In the genomic region with DNA sequence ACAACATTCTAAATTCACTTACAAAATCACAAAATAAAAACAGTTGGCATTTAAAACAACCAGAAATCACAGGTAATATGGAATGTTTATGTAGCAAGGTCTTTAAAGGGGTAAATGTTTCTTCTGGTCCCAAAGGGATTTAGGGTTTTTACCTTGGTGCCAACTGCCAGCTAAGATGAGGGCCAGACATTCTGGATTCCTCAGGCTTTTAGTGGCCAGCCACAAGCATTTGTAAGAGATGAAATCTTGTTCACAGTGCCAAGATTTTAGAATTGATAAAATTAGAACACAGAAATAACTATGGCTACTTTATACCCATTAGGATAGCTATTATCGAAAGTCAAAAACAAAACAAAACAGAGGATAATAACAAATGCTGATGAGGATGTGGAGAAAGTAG, we compare ENCODE assay signal across 32 cellular contexts.
DNase-seq lines count a peak whose midpoint lies in the region; ATAC-seq, FAIRE-seq and TF ChIP-seq lines count a peak whose summit lies in the region.
"Had no signal": no experiment of that assay in that cellular context is flagged by ENCODE, and none has a peak within 500 bp of the region (broad histone marks: within the 10 kb centered on the region; RNA-seq: fewer than 3 reads in every experiment).

No MANE protein-coding gene starts in this region.

- no peaks in the 10 kb centered on the region for H3K36me3 ChIP-seq in naive thymus-derived CD4-positive, alpha-beta T cell (ENCODE audit: control insufficient read depth in 2 of 3, insufficient read depth in 3 of 3, low read length in 3 of 3)

- no peak overlapping the region for H3K4me3 ChIP-seq in AG10803 (ENCODE audit: low read length)
- H3K4me3 ChIP-seq in astrocyte of the spinal cord (ENCODE audit: low read depth, low read length) = no peak overlapping the region
- H3K4me3 ChIP-seq in naive thymus-derived CD4-positive, alpha-beta T cell (ENCODE audit: low read length) = no peak overlapping the region
- H3K4me3 ChIP-seq: right atrium auricular region, spleen, tibial nerve had no signal

- peaks cover 15% of the 10 kb centered on the region for H3K4me1 Mint-ChIP-seq in progenitor cell of endocrine pancreas (ENCODE audit: low read depth)
- H3K4me1 Mint-ChIP-seq in naive thymus-derived CD4-positive, alpha-beta T cell = no peaks in the 10 kb centered on the region
- H3K4me1 Mint-ChIP-seq: activated naive CD8-positive, alpha-beta T cell treated with anti-CD3 and anti-CD28 coated beads, Interleukin-2, amount 10 ng/mL, durations not matched to agents 7 days and 5 days; immature natural killer cell had no signal

- in situ Hi-C loops in astrocyte of the spinal cord (cut with HindIII; ENCODE audit: low sequenced_read_pairs) = no loop called here

- H3K27ac Mint-ChIP-seq in progenitor cell of endocrine pancreas = no peak overlapping the region
- H3K27ac Mint-ChIP-seq in naive thymus-derived CD4-positive, alpha-beta T cell = no peak overlapping the region
- H3K27ac Mint-ChIP-seq: activated naive CD8-positive, alpha-beta T cell treated with anti-CD3 and anti-CD28 coated beads, Interleukin-2, amount 10 ng/mL, durations not matched to agents 7 days and 5 days; immature natural killer cell had no signal

- DNase-seq in AG10803 (ENCODE audit: low read depth) (peak; percentile 84), M059J (ENCODE audit: low read depth) (peak; percentile 47), astrocyte of the spinal cord (ENCODE audit: low read depth, low spot score) (peak; percentile 39), myocyte (ENCODE audit: low read depth) (peak; percentile 81), progenitor cell of endocrine pancreas (ENCODE audit: low spot score, unreplicated experiment) (no peak), urothelium cell line (ENCODE audit: low spot score) (no peak)
- no peak for DNase-seq in naive thymus-derived CD4-positive, alpha-beta T cell
- DNase-seq: activated CD4-positive, alpha-beta T cell treated with anti-CD3 and anti-CD28 coated beads for 4 hours; activated effector memory CD4-positive, alpha-beta T cell treated with Interleukin-2 at 50 U/mL for 16 hours; activated naive CD8-positive, alpha-beta T cell treated with anti-CD3 and anti-CD28 coated beads, Interleukin-2, amount 10 ng/mL, durations not matched to agents 7 days and 5 days; activated T-cell treated with anti-CD3 and anti-CD28 coated beads for 4 hours; C1 segment of cervical spinal cord; Caco-2; effector memory CD4-positive, alpha-beta T cell; GDM1; hypothalamus; immature natural killer cell; Kasumi-1; mesendoderm; NCI-H1694 treated with DMSO at 0.1 percent for 48 hours; NCI-H2171 treated with DMSO at 0.1 percent for 48 hours; NCI-H524; PC-3; spleen had no signal

- H3K9me3 ChIP-seq in naive thymus-derived CD4-positive, alpha-beta T cell (ENCODE audit: control insufficient read depth in 2 of 3, low read length in 3 of 3) = no peaks in the 10 kb centered on the region
- H3K9me3 ChIP-seq: Caco-2, right atrium auricular region, spleen, tibial nerve had no signal

- no peak for ATAC-seq in GM18517 (IDR thresholded peaks at IDR 0.05; ENCODE audit: unreplicated experiment)
- no peak for ATAC-seq in naive thymus-derived CD4-positive, alpha-beta T cell
- ATAC-seq: HCT116, left lobe of liver, PC-3, Right ventricle myocardium inferior had no signal

- no peak overlapping the region for H3K27ac ChIP-seq in naive thymus-derived CD4-positive, alpha-beta T cell (ENCODE audit: low read depth, low read length)
- H3K27ac ChIP-seq: right atrium auricular region, spleen, tibial nerve, VCaP had no signal

- intact Hi-C loops in naive thymus-derived CD4-positive, alpha-beta T cell (cut with micrococcal nuclease) = no loop called here

- POLR2A ChIA-PET in naive thymus-derived CD4-positive, alpha-beta T cell (lab: Charles Lee) = no interaction called here

- peaks cover 20% of the 10 kb centered on the region for H3K36me3 Mint-ChIP-seq in progenitor cell of endocrine pancreas (ENCODE audit: insufficient read depth)
- peaks cover 0 to 27% (median 1%) of the 10 kb centered on the region in 5 donors for H3K36me3 Mint-ChIP-seq in naive thymus-derived CD4-positive, alpha-beta T cell
- H3K36me3 Mint-ChIP-seq: activated naive CD8-positive, alpha-beta T cell treated with anti-CD3 and anti-CD28 coated beads, Interleukin-2, amount 10 ng/mL, durations not matched to agents 7 days and 5 days had no signal

- no peak for FAIRE-seq in urothelium cell line (lab: Jason Lieb, UNC)
- FAIRE-seq: colon had no signal

- H3K9me3 Mint-ChIP-seq in progenitor cell of endocrine pancreas (ENCODE audit: low read depth) = peaks cover 3% of the 10 kb centered on the region
- no peaks in the 10 kb centered on the region for H3K9me3 Mint-ChIP-seq in naive thymus-derived CD4-positive, alpha-beta T cell
- H3K9me3 Mint-ChIP-seq: activated naive CD8-positive, alpha-beta T cell treated with anti-CD3 and anti-CD28 coated beads, Interleukin-2, amount 10 ng/mL, durations not matched to agents 7 days and 5 days; immature natural killer cell had no signal

- no peaks in the 10 kb centered on the region for H3K27me3 Mint-ChIP-seq in progenitor cell of endocrine pancreas
- no peaks in the 10 kb centered on the region for H3K27me3 Mint-ChIP-seq in naive thymus-derived CD4-positive, alpha-beta T cell
- H3K27me3 Mint-ChIP-seq: activated naive CD8-positive, alpha-beta T cell treated with anti-CD3 and anti-CD28 coated beads, Interleukin-2, amount 10 ng/mL, durations not matched to agents 7 days and 5 days had no signal

- no peaks in the 10 kb centered on the region for H3K27me3 ChIP-seq in naive thymus-derived CD4-positive, alpha-beta T cell (ENCODE audit: control insufficient read depth in 2 of 2, insufficient read depth in 2 of 2, low read length in 2 of 2)
- H3K27me3 ChIP-seq: right atrium auricular region, spleen, tibial nerve had no signal

- TF ChIP-seq CTCF in AG10803 (conservative IDR thresholded peaks at IDR 0.05; ENCODE audit: low read length) = no peak
- TF ChIP-seq CTCF in astrocyte of the spinal cord (IDR thresholded peaks at IDR 0.05; ENCODE audit: low read depth, low read length) = no peak
- TF ChIP-seq CTCF in progenitor cell of endocrine pancreas (IDR thresholded peaks at IDR 0.05; ENCODE audit: unreplicated experiment) = no peak

- CTCF ChIA-PET in naive thymus-derived CD4-positive, alpha-beta T cell (lab: Charles Lee) = no interaction called here

- H3K4me3 Mint-ChIP-seq in progenitor cell of endocrine pancreas (ENCODE audit: low read depth) = no peak overlapping the region
- H3K4me3 Mint-ChIP-seq in naive thymus-derived CD4-positive, alpha-beta T cell = no peak overlapping the region
- H3K4me3 Mint-ChIP-seq: activated naive CD8-positive, alpha-beta T cell treated with anti-CD3 and anti-CD28 coated beads, Interleukin-2, amount 10 ng/mL, durations not matched to agents 7 days and 5 days; immature natural killer cell had no signal

- H3K4me1 ChIP-seq in naive thymus-derived CD4-positive, alpha-beta T cell (ENCODE audit: control insufficient read depth in 2 of 2, insufficient read depth in 2 of 2, low read length in 2 of 2) = no peaks in the 10 kb centered on the region
- H3K4me1 ChIP-seq: Caco-2, spleen, tibial nerve had no signal

Comparison
In these comparisons a context has a peak if more than half of its experiments do, and no peak if none do; other contexts are left out.
1. DNase-seq: peak in AG10803 (single experiment), M059J (single experiment), astrocyte of the spinal cord (single experiment) and myocyte (single experiment); none in progenitor cell of endocrine pancreas (single experiment), naive thymus-derived CD4-positive, alpha-beta T cell (0 of 9) and urothelium cell line (single experiment).